In genomic region chr1:201554167-201554600, GRCh38 we compare ENCODE assay signal across 15 cellular contexts. TPM values are rescaled to one million over a fixed set of nuclear protein-coding genes. Genes with fewer than 3 reads are reported as not detected.
A peak's percentile ranks its signal among the peaks of the same experiment; 100 is the strongest.
DNase-seq lines count a peak whose midpoint lies in the region; ATAC-seq, FAIRE-seq and TF ChIP-seq lines count a peak whose summit lies in the region.
"Had no signal": no experiment of that assay in that cellular context is flagged by ENCODE, and none has a peak within 500 bp of the region (broad histone marks: within the 10 kb centered on the region; RNA-seq: fewer than 3 reads in every experiment).

No MANE protein-coding gene starts in this region.

- H3K4me3 ChIP-seq in A673 (ENCODE audit: low read depth, low read length, poor library complexity, severe bottlenecking) (no peak overlapping the region), K562 (no peak overlapping the region), trophoblast cell (ENCODE audit: low read depth, low read length) (no peak overlapping the region), Karpas-422 (ENCODE audit: low read length) (no peak overlapping the region)
- H3K4me3 ChIP-seq: A549, colonic mucosa had no signal

- peak overlapping the region; percentile 1 for H3K27ac ChIP-seq in A673 (ENCODE audit: low read depth, low read length, poor library complexity, severe bottlenecking)
- H3K27ac ChIP-seq in K562 (ENCODE audit: extremely low read depth, low read depth, low read length): peak overlapping the region; percentile 4; the same call in 1 of the 3 replicates
- no peak overlapping the region for H3K27ac ChIP-seq in trophoblast cell (ENCODE audit: low read depth, low read length)
- no peak overlapping the region for H3K27ac ChIP-seq in Karpas-422 (ENCODE audit: low read length)
- H3K27ac ChIP-seq: colonic mucosa had no signal

- FAIRE-seq in K562 (lab: Jason Lieb, UNC): no peak
- FAIRE-seq: A549, RCC 7860 had no signal

- TF ChIP-seq EP300 in K562 (IDR thresholded peaks at IDR 0.05; ENCODE audit: low read length): no peak

- H3K9me3 ChIP-seq in A673 (ENCODE audit: low read depth, low read length, poor library complexity, severe bottlenecking) (no peaks in the 10 kb centered on the region), K562 (replicated peaks; ENCODE audit: control insufficient read depth, insufficient read depth, low read depth, low read length) (no peaks in the 10 kb centered on the region), trophoblast cell (ENCODE audit: insufficient read depth, low read depth, low read length) (no peaks in the 10 kb centered on the region), Karpas-422 (ENCODE audit: low read length) (no peaks in the 10 kb centered on the region)
- H3K9me3 ChIP-seq: A549, colonic mucosa had no signal

- no peak overlapping the region for H4K91ac ChIP-seq in trophoblast cell (ENCODE audit: low read depth, low read length)

- ATAC-seq in K562 (peak; percentile 19), left cardiac atrium (peak; percentile 9 to 44), GM19035 (IDR thresholded peaks at IDR 0.05; ENCODE audit: unreplicated experiment) (no peak), HG02840 (IDR thresholded peaks at IDR 0.05; ENCODE audit: low FRiP score, unreplicated experiment) (no peak)
- ATAC-seq: A549; HCT116; naive thymus-derived CD8-positive, alpha-beta T cell had no signal

- DNase-seq in A673 (ENCODE audit: low spot score) (no peak), K562 (ENCODE audit: extremely low read depth in 1 of 4, low spot score in 3 of 4) (no peak), left cardiac atrium (no peak), trophoblast cell (peak; percentile 56 to 64), NCI-H1930 (lab: John Stamatoyannopoulos, UW) (no peak), Karpas-422 (no peak)
- DNase-seq: colonic mucosa; GF-D8; naive thymus-derived CD8-positive, alpha-beta T cell; NCI-H748 treated with DMSO at 0.1 percent for 48 hours had no signal

- H3K4me2 ChIP-seq in K562 (ENCODE audit: insufficient read depth, low read length): no peak overlapping the region
- H3K4me2 ChIP-seq in trophoblast cell (ENCODE audit: low read length): no peak overlapping the region
- H3K4me2 ChIP-seq in Karpas-422 (ENCODE audit: low read depth, low read length, poor library complexity, severe bottlenecking): no peak overlapping the region
- H3K4me2 ChIP-seq: A549 had no signal

- peak overlapping the region; percentile 26 for H2AK5ac ChIP-seq in trophoblast cell (ENCODE audit: low read length)

- TF ChIP-seq RAD21 in K562 (CRISPR knock-in tag; conservative IDR thresholded peaks at IDR 0.05 in 1 of 2, IDR thresholded peaks at IDR 0.05 in 1 of 2): no peak

- H3K14ac ChIP-seq in trophoblast cell (ENCODE audit: low read length): no peak overlapping the region

- H2AFZ ChIP-seq in K562 (ENCODE audit: low read depth, low read length) (peak overlapping the region; percentile 66), trophoblast cell (ENCODE audit: insufficient read depth, low read length, poor library complexity) (no peak overlapping the region), Karpas-422 (ENCODE audit: low read length) (no peak overlapping the region)

- H3K27me3 ChIP-seq in A673 (replicated peaks; ENCODE audit: insufficient read depth, low read depth, low read length, poor library complexity) (no peaks in the 10 kb centered on the region), K562 (ENCODE audit: control insufficient read depth in 2 of 2, insufficient read depth in 2 of 2, low read length in 2 of 2) (no peaks in the 10 kb centered on the region), trophoblast cell (ENCODE audit: insufficient read depth, low read length) (no peaks in the 10 kb centered on the region), Karpas-422 (ENCODE audit: low read length) (no peaks in the 10 kb centered on the region)
- H3K27me3 ChIP-seq: colonic mucosa had no signal

- TF ChIP-seq POLR2A in K562 (conservative IDR thresholded peaks at IDR 0.05): no peak

- no peak overlapping the region for H3K23ac ChIP-seq in trophoblast cell (ENCODE audit: low read length)

- H4K12ac ChIP-seq in trophoblast cell (ENCODE audit: low read depth, low read length): no peak overlapping the region

- TF ChIP-seq CTCF in A673 (conservative IDR thresholded peaks at IDR 0.05; ENCODE audit: low read depth, low read length) (no peak), K562 (IDR thresholded peaks at IDR 0.05 in 2 of 3, conservative IDR thresholded peaks at IDR 0.05 in 1 of 3; ENCODE audit: insufficient read depth in 2 of 3, low read depth in 1 of 3, low read length in 3 of 3) (no peak)

- H3K4me1 ChIP-seq in A673 (ENCODE audit: insufficient read depth, low read length, poor library complexity, severe bottlenecking) (peaks cover 19% of the 10 kb centered on the region), K562 (replicated peaks in 1 of 2; ENCODE audit: control insufficient read depth in 2 of 2, insufficient read depth in 2 of 2, low read length in 2 of 2) (peaks cover 5 to 47% of the 10 kb centered on the region in 2 experiments; a peak in 4 of 5 replicates), trophoblast cell (ENCODE audit: control insufficient read depth in 1 of 2, insufficient read depth in 2 of 2, low read length in 2 of 2) (peaks cover 29 to 41% of the 10 kb centered on the region in 2 experiments), Karpas-422 (ENCODE audit: low read length) (no peaks in the 10 kb centered on the region)
- H3K4me1 ChIP-seq: colonic mucosa had no signal

- peak overlapping the region; percentile 0 for H2BK12ac ChIP-seq in trophoblast cell (ENCODE audit: low read length)

- H3K79me1 ChIP-seq in trophoblast cell (ENCODE audit: low read length): no peaks in the 10 kb centered on the region

- 21% methylated on average over 10 of the region's 10 CpGs for WGBS in K562 (ENCODE audit: insufficient coverage, low coverage, missing lambda C conversion rate)
- WGBS in trophoblast cell (ENCODE audit: extremely low coverage, insufficient coverage, insufficient read length): no CpG with 5 or more reads among the region's 10 CpGs

- H3K36me3 ChIP-seq in A673 (ENCODE audit: insufficient read depth, low read length, poor library complexity, severe bottlenecking) (no peaks in the 10 kb centered on the region), K562 (ENCODE audit: control insufficient read depth, insufficient read depth, low read length) (no peaks in the 10 kb centered on the region), trophoblast cell (ENCODE audit: control insufficient read depth in 1 of 2, insufficient read depth in 2 of 2, low read length in 2 of 2) (peaks cover 0 to 5% of the 10 kb centered on the region in 2 experiments), Karpas-422 (ENCODE audit: insufficient read depth, low read length) (no peaks in the 10 kb centered on the region)
- H3K36me3 ChIP-seq: colonic mucosa had no signal

- H3K9ac ChIP-seq in K562 (ENCODE audit: insufficient read depth in 1 of 2, low read depth in 2 of 2, low read length in 2 of 2): peak overlapping the region in 1 of 2 experiments; percentile 66; a peak in 1 of 4 replicates
- no peak overlapping the region for H3K9ac ChIP-seq in trophoblast cell (ENCODE audit: low read length)
- H3K9ac ChIP-seq in Karpas-422 (ENCODE audit: low read length): no peak overlapping the region

- no peak overlapping the region for H4K8ac ChIP-seq in trophoblast cell (ENCODE audit: low read depth, low read length)

- H3K79me2 ChIP-seq in K562 (ENCODE audit: control insufficient read depth, insufficient read depth, low read length) (no peaks in the 10 kb centered on the region), trophoblast cell (ENCODE audit: control insufficient read depth, insufficient read depth, low read length, poor library complexity) (peaks cover 12% of the 10 kb centered on the region), Karpas-422 (ENCODE audit: low read length) (no peaks in the 10 kb centered on the region)

- in situ Hi-C loops in K562 (cut with MboI): no loop called here

- intact Hi-C loops in A673 (cut with micrococcal nuclease; ENCODE audit: unreplicated experiment) (no loop called here), K562 (cut with micrococcal nuclease) (no loop called here), left cardiac atrium (cut with DNase I) (no loop called here)

- H2BK5ac ChIP-seq in trophoblast cell (ENCODE audit: low read depth, low read length, poor library complexity): no peak overlapping the region

- peak overlapping the region; percentile 0 for H2BK120ac ChIP-seq in trophoblast cell (ENCODE audit: insufficient read depth, low read length, poor library complexity)

- CTCF ChIA-PET in A673 (lab: Charles Lee) (no interaction called here), K562 (lab: Yijun Ruan, JAX; ENCODE audit: low intra/inter-chr PET ratio) (no interaction called here)

- H3K4ac ChIP-seq in trophoblast cell (ENCODE audit: low read depth, low read length): peak overlapping the region; percentile 13

- H3K9me1 ChIP-seq in K562 (ENCODE audit: control insufficient read depth, insufficient read depth, low read length): no peaks in the 10 kb centered on the region

- H3K9me2 ChIP-seq in Karpas-422 (replicated peaks; ENCODE audit: insufficient read depth, low read length): no peaks in the 10 kb centered on the region

- peak overlapping the region; percentile 10 for H3K18ac ChIP-seq in trophoblast cell (ENCODE audit: low read length)

- H4K20me1 ChIP-seq in K562 (replicated peaks; ENCODE audit: control insufficient read depth, insufficient read depth, low read length): no peaks in the 10 kb centered on the region
- no peaks in the 10 kb centered on the region for H4K20me1 ChIP-seq in Karpas-422 (ENCODE audit: insufficient read depth, low read depth, low read length)

- POLR2A ChIA-PET in A673 (lab: Charles Lee; ENCODE audit: low non-redundant PET) (no interaction called here), K562 (lab: Yijun Ruan, JAX) (interaction anchor here (0.7 to 1.3 kb wide), 3 partner anchors 12 to 582 kb away, joined by 3 read pairs; no protein-coding TSS in a partner anchor)

- BruUV-seq in A673 (replicated peaks; lab: Mats Ljungman, UMichigan) (no TSS peak), K562 (replicated peaks; lab: Mats Ljungman, UMichigan) (no TSS peak)

RNA-seq across cellular contexts. Expression of gene NAV1, which starts 15.3 kb away (rescaled TPM):
- total RNA-seq in A673 (2021) (48.2 and 51.2 TPM in 2 replicates), K562 (2014; rRNA removed) (4.5 and 4.9 TPM in 2 replicates), K562 (2014; rRNA removed; fragmentation: Illumina TruSeq; extraction: Trizol) (3.2 and 3.7 TPM in 2 replicates), K562 (2015; rRNA removed; fragmentation: Illumina TruSeq; extraction: Trizol) (2.9 and 3.3 TPM in 2 replicates), K562 (2021) (15.4 and 16.8 TPM in 2 replicates), left cardiac atrium (10 to 100 TPM; 20.7 to 34.8 TPM)
- 12.5 and 15.1 TPM in 2 replicates for total RNA-seq in K562 (2011; cell fraction: chromatin; rRNA removed; ENCODE audit: low replicate concordance)
- 5.0 and 6.2 TPM in 2 replicates for total RNA-seq in K562 (2011; cell fraction: nucleolus; rRNA removed)
- 10.3 and 12.7 TPM in 2 replicates for total RNA-seq in K562 (2011; cell fraction: nucleoplasm; rRNA removed)
- polyA plus RNA-seq in K562 (2011; rRNA removed) (0.91 TPM in 2 replicates), K562 (2014; fragmentation: Illumina TruSeq; extraction: Trizol) (10.7 and 13.2 TPM in 2 replicates), K562 (2014; fragmentation: Nextera tagmentation; extraction: Ambion mirVana) (1 to 10 TPM; 1.8 to 2.1 TPM), K562 (2014; rRNA removed) (4.2 and 5.6 TPM in 2 replicates)
- polyA plus RNA-seq in K562 (2011; cell fraction: cytosol; rRNA removed): 0.63 and 0.92 TPM in 2 replicates
- polyA plus RNA-seq in K562 (2011; cell fraction: nucleus; rRNA removed): 2.0 and 4.7 TPM in 2 replicates
- polyA plus RNA-seq in K562 (2012): 16.3 and 25.4 TPM in 2 replicates
- 1.5 and 1.9 TPM in 2 replicates for polyA minus RNA-seq in K562 (2011; rRNA and poly(A)+ RNA removed)
- polyA minus RNA-seq in K562 (2011; cell fraction: cytosol; rRNA and poly(A)+ RNA removed): 3.9 and 4.1 TPM in 2 replicates
- polyA minus RNA-seq in K562 (2011; cell fraction: nucleus; rRNA and poly(A)+ RNA removed): 2.9 and 3.0 TPM in 2 replicates
- polyA plus RNA-seq in trophoblast cell (2013): 38.9 and 40.5 TPM in 2 replicates
- total RNA-seq in Karpas-422 (2014; rRNA removed; shearing (Covaris generic); ENCODE audit: low replicate concordance): 0.83 and 2.9 TPM in 2 replicates

RNA-seq across cellular contexts. Expression of gene CSRP1, which starts 47.3 kb away (rescaled TPM):
- total RNA-seq in A673 (2021): 402 and 517 TPM in 2 replicates
- 6.5 and 10.3 TPM in 2 replicates for total RNA-seq in K562 (2011; cell fraction: chromatin; rRNA removed; ENCODE audit: low replicate concordance)
- total RNA-seq in K562 (2011; cell fraction: nucleolus; rRNA removed): 7.0 and 7.5 TPM in 2 replicates
- total RNA-seq in K562 (2011; cell fraction: nucleoplasm; rRNA removed): 7.3 and 8.9 TPM in 2 replicates
- 23.7 and 30.8 TPM in 2 replicates for total RNA-seq in K562 (2014; rRNA removed)
- total RNA-seq in K562 (2014; rRNA removed; fragmentation: Illumina TruSeq; extraction: Trizol): 19.6 and 22.6 TPM in 2 replicates
- total RNA-seq in K562 (2015; rRNA removed; fragmentation: Illumina TruSeq; extraction: Trizol): 28.3 and 30.3 TPM in 2 replicates
- total RNA-seq in K562 (2021): 25.7 and 28.2 TPM in 2 replicates
- 21.3 and 23.7 TPM in 2 replicates for polyA plus RNA-seq in K562 (2011; rRNA removed)
- polyA plus RNA-seq in K562 (2011; cell fraction: cytosol; rRNA removed): 29.2 and 43.4 TPM in 2 replicates
- 14.3 and 20.0 TPM in 2 replicates for polyA plus RNA-seq in K562 (2011; cell fraction: nucleus; rRNA removed)
- polyA plus RNA-seq in K562 (2012): 39.0 and 47.5 TPM in 2 replicates
- 34.6 and 39.4 TPM in 2 replicates for polyA plus RNA-seq in K562 (2014; fragmentation: Illumina TruSeq; extraction: Trizol)
- polyA plus RNA-seq in K562 (2014; fragmentation: Nextera tagmentation; extraction: Ambion mirVana): 10 to 100 TPM in 1 of 2 experiments, 1 to 10 TPM in 1; 6.8 to 11.0 TPM
- 24.9 and 32.1 TPM in 2 replicates for polyA plus RNA-seq in K562 (2014; rRNA removed)
- 14.3 and 19.7 TPM in 2 replicates for polyA minus RNA-seq in K562 (2011; rRNA and poly(A)+ RNA removed)
- polyA minus RNA-seq in K562 (2011; cell fraction: cytosol; rRNA and poly(A)+ RNA removed): 12.0 and 16.7 TPM in 2 replicates
- 7.7 and 8.8 TPM in 2 replicates for polyA minus RNA-seq in K562 (2011; cell fraction: nucleus; rRNA and poly(A)+ RNA removed)
- 100 to 1,000 TPM in 1 of 2 donors, 10 to 100 TPM in 1; 95.1 to 154 TPM for total RNA-seq in left cardiac atrium
- polyA plus RNA-seq in trophoblast cell (2013): 326 and 348 TPM in 2 replicates
- 39.8 and 51.8 TPM in 2 replicates for total RNA-seq in Karpas-422 (2014; rRNA removed; shearing (Covaris generic); ENCODE audit: low replicate concordance)

Comparison
In these comparisons a context has a peak if more than half of its experiments do, and no peak if none do; other contexts are left out.
1. DNase-seq: peak in trophoblast cell (2 of 2); none in A673 (single experiment), K562 (0 of 4), left cardiac atrium (single experiment), NCI-H1930 (0 of 2) and Karpas-422 (single experiment).
2. H3K27ac ChIP-seq: peak in A673 (single experiment) and K562 (single experiment); none in trophoblast cell (single experiment) and Karpas-422 (single experiment).
3. ATAC-seq: peak in K562 (single experiment) and left cardiac atrium (2 of 2); none in GM19035 (single experiment) and HG02840 (single experiment).